In the genomic region with DNA sequence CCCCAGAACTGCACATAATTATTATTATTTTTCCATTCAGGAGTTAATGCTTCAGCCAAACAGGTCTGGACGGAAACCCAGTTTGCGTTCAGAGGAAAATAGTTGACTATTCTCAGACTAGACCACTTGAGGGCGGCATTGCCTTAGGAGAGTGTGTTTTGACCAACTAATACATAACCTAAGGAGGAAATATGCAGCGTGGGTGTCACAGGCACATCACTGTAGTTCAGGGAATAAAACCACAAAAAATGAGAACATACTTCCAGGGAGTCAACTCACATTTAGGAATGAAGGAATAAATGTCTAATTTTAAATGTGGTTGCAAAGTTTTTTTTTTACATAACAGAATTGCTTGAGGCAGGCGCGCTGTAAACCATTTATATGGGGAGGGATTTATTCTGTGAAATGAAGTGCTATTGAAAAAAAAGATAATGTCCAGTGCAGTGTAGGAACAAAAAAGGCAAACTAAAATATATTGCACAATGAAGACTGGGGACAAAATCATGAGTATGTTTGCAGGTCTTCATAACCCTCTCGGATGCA, we compare ENCODE assay signal across 8 cellular contexts.
DNase-seq lines count a peak whose midpoint lies in the region; ATAC-seq and TF ChIP-seq lines count a peak whose summit lies in the region.

No MANE protein-coding gene starts in this region.

- peaks cover 69% of the 10 kb centered on the region for H3K4me1 ChIP-seq in psoas muscle

- H3K36me3 ChIP-seq in psoas muscle (ENCODE audit: insufficient read depth in 1 of 2, low read depth in 1 of 2): no peaks in the 10 kb centered on the region

- H3K4me3 Mint-ChIP-seq in activated naive CD4-positive, alpha-beta T cell treated with anti-CD3 and anti-CD28 coated beads, Interleukin-2, amount 50 U/mL, for 24 hours: no peak overlapping the region

- in situ Hi-C loops in KBM-7 (cut with MboI; ENCODE audit: low pct_unique_long_range_greater_than_20kb, low sequenced_read_pairs): loop anchor here (25.0 kb wide), 1 partner anchor 505 kb away; no protein-coding TSS in a partner anchor

- no peaks in the 10 kb centered on the region for H3K9me3 Mint-ChIP-seq in activated naive CD4-positive, alpha-beta T cell treated with anti-CD3 and anti-CD28 coated beads, Interleukin-2, amount 50 U/mL, for 24 hours

- DNase-seq in GM04504 (ENCODE audit: low read depth) (peak; percentile 82), KBM-7 (peak; percentile 73), SHP77 (lab: John Stamatoyannopoulos, UW) (peak; percentile 2 to 15), Right ventricle myocardium superior (no peak), psoas muscle (peak in 1 of 2 donors; percentile 60), NCI-H128 (lab: John Stamatoyannopoulos, UW; ENCODE audit: unreplicated experiment) (no peak)

- H3K4me1 Mint-ChIP-seq in activated naive CD4-positive, alpha-beta T cell treated with anti-CD3 and anti-CD28 coated beads, Interleukin-2, amount 50 U/mL, for 24 hours: no peaks in the 10 kb centered on the region

- peak overlapping the region; percentile 95 for H3K27ac ChIP-seq in psoas muscle

- H3K4me3 ChIP-seq in psoas muscle: peak overlapping the region; percentile 57

- WGBS in psoas muscle, 3 donors: 30 to 38% (median 31%) methylated on average over 7 of the region's 7 CpGs

- no peaks in the 10 kb centered on the region for H3K9me3 ChIP-seq in psoas muscle

- ATAC-seq in GM21717 (IDR thresholded peaks at IDR 0.05; ENCODE audit: unreplicated experiment): peak; percentile 75
- peak; percentile 78 for ATAC-seq in Right ventricle myocardium superior (ENCODE audit: poor library complexity)
- peak; percentile 65 to 74 (median 70) for ATAC-seq in psoas muscle

- H3K36me3 Mint-ChIP-seq in activated naive CD4-positive, alpha-beta T cell treated with anti-CD3 and anti-CD28 coated beads, Interleukin-2, amount 50 U/mL, for 24 hours: no peaks in the 10 kb centered on the region

- no peaks in the 10 kb centered on the region for H3K27me3 Mint-ChIP-seq in activated naive CD4-positive, alpha-beta T cell treated with anti-CD3 and anti-CD28 coated beads, Interleukin-2, amount 50 U/mL, for 24 hours

- TF ChIP-seq CTCF in psoas muscle (IDR thresholded peaks at IDR 0.05): peak; percentile 81

- no peaks in the 10 kb centered on the region for H3K27me3 ChIP-seq in psoas muscle (ENCODE audit: insufficient read depth in 3 of 3, low read length in 2 of 3)

- H3K27ac Mint-ChIP-seq in activated naive CD4-positive, alpha-beta T cell treated with anti-CD3 and anti-CD28 coated beads, Interleukin-2, amount 50 U/mL, for 24 hours: peak overlapping the region; percentile 13

- intact Hi-C loops in Right ventricle myocardium superior (cut with DNase I): loop anchor here (5.0 to 10.0 kb wide), 3 partner anchors 63 to 305 kb away; no protein-coding TSS in a partner anchor
- intact Hi-C loops in psoas muscle (cut with DNase I): loop anchor here (2.0 to 10.0 kb wide), 8 partner anchors 50 to 473 kb away; partner anchors contain the start of gene USP53 (in 2 of the 2)

Comparison
In these comparisons a context has a peak if more than half of its experiments do, and no peak if none do; other contexts are left out.
1. DNase-seq: peak in GM04504 (single experiment), KBM-7 (single experiment) and SHP77 (2 of 2); none in Right ventricle myocardium superior (single experiment) and NCI-H128 (single experiment).
2. Peak in every context shown above with its lines, with median percentiles within 50 percentile points of each other: ATAC-seq.